Comparison of ENCODE assay signal across 10 cellular contexts in the genomic region with DNA sequence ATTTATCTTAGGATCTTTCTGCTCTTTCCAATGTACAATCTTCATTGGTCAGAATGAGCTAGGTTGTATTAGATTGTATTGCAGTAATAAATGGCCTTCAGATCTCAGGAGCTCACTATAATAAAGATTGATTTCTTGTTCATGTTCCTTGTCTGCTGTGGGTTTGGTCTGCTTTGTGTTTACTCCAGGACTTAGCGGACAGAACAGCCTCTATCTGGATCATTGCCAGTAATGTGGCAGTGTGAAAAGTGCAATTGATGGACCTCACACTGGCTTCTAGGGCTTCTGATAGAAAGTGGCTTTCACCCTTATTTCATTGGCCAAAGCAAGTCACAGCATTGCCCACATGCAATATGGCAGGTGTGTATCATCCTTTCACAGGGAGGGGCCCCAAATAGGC.
A peak's percentile ranks its signal among the peaks of the same experiment; 100 is the strongest.
DNase-seq lines count a peak whose midpoint lies in the region; ATAC-seq and TF ChIP-seq lines count a peak whose summit lies in the region.
"Had no signal": no experiment of that assay in that cellular context is flagged by ENCODE, and none has a peak within 500 bp of the region (broad histone marks: within the 10 kb centered on the region; RNA-seq: fewer than 3 reads in every experiment).

No MANE protein-coding gene starts in this region.

- no peaks in the 10 kb centered on the region for H3K27me3 ChIP-seq in CD4-positive, alpha-beta T cell (ENCODE audit: control insufficient read depth, insufficient read depth, low read length)
- no peaks in the 10 kb centered on the region for H3K27me3 ChIP-seq in H9 (ENCODE audit: insufficient read depth, low read length)
- H3K27me3 ChIP-seq in right lobe of liver: no peaks in the 10 kb centered on the region
- H3K27me3 ChIP-seq in adrenal gland: no peaks in the 10 kb centered on the region
- H3K27me3 ChIP-seq: breast epithelium, gastrocnemius medialis had no signal

- no peak overlapping the region for H4K91ac ChIP-seq in H9 (ENCODE audit: insufficient read length, low read depth, low read length)

- H2BK120ac ChIP-seq in H9 (ENCODE audit: low read depth, low read length, poor library complexity, severe bottlenecking): no peak overlapping the region

- H3K56ac ChIP-seq in H9 (ENCODE audit: insufficient read length, low read depth, low read length): no peak overlapping the region

- H3K4me1 ChIP-seq in H9 (ENCODE audit: insufficient read depth, low read length) (no peaks in the 10 kb centered on the region), right lobe of liver (peaks cover 0 to 46% (median 23%) of the 10 kb centered on the region in 4 donors), adrenal gland (replicated peaks in 1 of 2) (peaks cover 0 to 24% of the 10 kb centered on the region in 2 donors)
- H3K4me1 ChIP-seq: breast epithelium, gastrocnemius medialis had no signal

- no peak overlapping the region for H2AK5ac ChIP-seq in H9 (ENCODE audit: insufficient read length, low read length)

- H3K18ac ChIP-seq in H9 (ENCODE audit: insufficient read length, low read depth, low read length): no peak overlapping the region

- POLR2A ChIA-PET in CD4-positive, alpha-beta T cell (lab: Charles Lee): interaction anchor here (1.2 to 2.1 kb wide), 4 partner anchors 10 to 79 kb away, joined by 3 to 5 read pairs (median 4); no protein-coding TSS in a partner anchor

- H3K36me3 ChIP-seq in right lobe of liver: no peaks in the 10 kb centered on the region
- no peaks in the 10 kb centered on the region for H3K36me3 ChIP-seq in adrenal gland (replicated peaks in 1 of 2)
- H3K36me3 ChIP-seq: breast epithelium, gastrocnemius medialis had no signal

- H3K79me1 ChIP-seq in H9 (ENCODE audit: insufficient read depth, low read depth, low read length, poor library complexity, severe bottlenecking): no peaks in the 10 kb centered on the region

- H4K20me1 ChIP-seq in H9 (ENCODE audit: control insufficient read depth, insufficient read depth, insufficient read length): no peaks in the 10 kb centered on the region

- H4K5ac ChIP-seq in H9 (ENCODE audit: insufficient read length, low read depth, low read length): no peak overlapping the region

- ATAC-seq in CD4-positive, alpha-beta T cell (ENCODE audit: poor library complexity): no peak
- ATAC-seq in right lobe of liver: peak; percentile 33 to 57 (median 47)

- peaks cover 73% of the 10 kb centered on the region for H3K4me1 Mint-ChIP-seq in CD4-positive, alpha-beta T cell (ENCODE audit: low read depth)
- H3K4me1 Mint-ChIP-seq in H9 (peaks cover 19 to 20% of the 10 kb centered on the region in 2 experiments), endothelial cell (ENCODE audit: unreplicated experiment) (no peaks in the 10 kb centered on the region)

- H3K27ac Mint-ChIP-seq in CD4-positive, alpha-beta T cell: peak overlapping the region; percentile 32
- H3K27ac Mint-ChIP-seq in H9 (no peak overlapping the region), endothelial cell (ENCODE audit: unreplicated experiment) (no peak overlapping the region)

- H2BK15ac ChIP-seq in H9 (ENCODE audit: low read depth, low read length): no peak overlapping the region

- CTCF ChIA-PET in CD4-positive, alpha-beta T cell (lab: Charles Lee): interaction anchor here (1.0 kb wide), 1 partner anchor 185 kb away, joined by 3 read pairs; no protein-coding TSS in a partner anchor

- H2BK20ac ChIP-seq in H9 (ENCODE audit: low read depth, low read length, poor library complexity, severe bottlenecking): no peak overlapping the region

- H2BK12ac ChIP-seq in H9 (ENCODE audit: insufficient read length, low read depth, low read length): no peak overlapping the region

- no peak for DNase-seq in CD4-positive, alpha-beta T cell
- no peak for DNase-seq in H9
- DNase-seq in right lobe of liver: no peak
- DNase-seq in endothelial cell (ENCODE audit: low spot score): no peak
- no peak for DNase-seq in OCI-M1 (lab: John Stamatoyannopoulos, UW)
- DNase-seq in adrenal gland: no peak
- no peak for DNase-seq in cerebellum (ENCODE audit: low spot score)
- DNase-seq: gastrocnemius medialis had no signal

- peaks cover 1% of the 10 kb centered on the region for H3K36me3 Mint-ChIP-seq in CD4-positive, alpha-beta T cell (ENCODE audit: low read depth)
- H3K36me3 Mint-ChIP-seq in H9 (ENCODE audit: insufficient read depth in 1 of 3, low read depth in 3 of 3) (no peaks in the 10 kb centered on the region), endothelial cell (ENCODE audit: low read depth, unreplicated experiment) (no peaks in the 10 kb centered on the region)

- H3K27me3 Mint-ChIP-seq in CD4-positive, alpha-beta T cell: no peaks in the 10 kb centered on the region
- H3K27me3 Mint-ChIP-seq in H9 (ENCODE audit: low read depth) (no peaks in the 10 kb centered on the region), endothelial cell (ENCODE audit: unreplicated experiment) (no peaks in the 10 kb centered on the region)

- TF ChIP-seq POLR2A in right lobe of liver (IDR thresholded peaks at IDR 0.05) (no peak), adrenal gland (IDR thresholded peaks at IDR 0.05) (no peak)

- H3K23ac ChIP-seq in H9 (ENCODE audit: insufficient read length, low read depth, low read length): no peak overlapping the region

- H2BK5ac ChIP-seq in H9 (ENCODE audit: insufficient read length, low read length): no peak overlapping the region

- no peak for TF ChIP-seq CTCF in CD4-positive, alpha-beta T cell (IDR thresholded peaks at IDR 0.05)
- TF ChIP-seq CTCF in H9 (conservative IDR thresholded peaks at IDR 0.05) (no peak), WI38 (IDR thresholded peaks at IDR 0.05; ENCODE audit: low read depth, low read length) (no peak), right lobe of liver (IDR thresholded peaks at IDR 0.05) (no peak), endothelial cell (IDR thresholded peaks at IDR 0.05; ENCODE audit: unreplicated experiment) (no peak), adrenal gland (IDR thresholded peaks at IDR 0.05) (no peak)

- no peak overlapping the region for H3K4ac ChIP-seq in H9 (ENCODE audit: low read depth, low read length)

- no peaks in the 10 kb centered on the region for H3K79me2 ChIP-seq in H9 (ENCODE audit: insufficient read depth, low read length)

- no CpG with 5 or more reads among the region's 1 CpG for WGBS in H9 (ENCODE audit: extremely low coverage, insufficient read length, low lambda C conversion rate)
- WGBS in right lobe of liver (ENCODE audit: insufficient coverage, low coverage, low lambda C conversion rate, missing lambda C conversion rate): 0% methylated on average over 1 of the region's 1 CpG
- 62 to 80% (median 75%) methylated on average over 1 of the region's 1 CpG for WGBS in adrenal gland, 4 donors

- no peak overlapping the region for H3T11ph ChIP-seq in H9 (ENCODE audit: low read length)

- no peak overlapping the region for H3K4me3 Mint-ChIP-seq in CD4-positive, alpha-beta T cell
- H3K4me3 Mint-ChIP-seq in H9: no peak overlapping the region
- no peak overlapping the region for H3K4me3 Mint-ChIP-seq in endothelial cell (ENCODE audit: unreplicated experiment)

- H3K14ac ChIP-seq in H9 (ENCODE audit: insufficient read depth, low read length): no peak overlapping the region

- H3K9ac ChIP-seq in H9 (ENCODE audit: extremely low read depth, insufficient read length, low read length): no peak overlapping the region

- intact Hi-C loops in CD4-positive, alpha-beta T cell (cut with DNase I, micrococcal nuclease): no loop called here
- intact Hi-C loops in right lobe of liver (cut with DNase I) (no loop called here), adrenal gland (cut with DNase I) (no loop called here)

- no peaks in the 10 kb centered on the region for H3K9me3 Mint-ChIP-seq in CD4-positive, alpha-beta T cell
- H3K9me3 Mint-ChIP-seq in H9 (no peaks in the 10 kb centered on the region; a peak in 1 of 5 replicates), endothelial cell (ENCODE audit: unreplicated experiment) (no peaks in the 10 kb centered on the region)

- H3K4me3 ChIP-seq in WI38 (ENCODE audit: low read depth, low read length): peak overlapping the region; percentile 32
- peak overlapping the region in 2 of 3 donors; percentile 15 to 31 for H3K4me3 ChIP-seq in right lobe of liver
- H3K4me3 ChIP-seq in adrenal gland: no peak overlapping the region
- H3K4me3 ChIP-seq: breast epithelium, gastrocnemius medialis had no signal

- no peaks in the 10 kb centered on the region for H3K9me3 ChIP-seq in CD4-positive, alpha-beta T cell (ENCODE audit: control insufficient read depth, low read length)
- H3K9me3 ChIP-seq in H9 (ENCODE audit: control insufficient read depth, low read depth, low read length) (no peaks in the 10 kb centered on the region), right lobe of liver (no peaks in the 10 kb centered on the region), adrenal gland (replicated peaks in 1 of 3) (no peaks in the 10 kb centered on the region)
- H3K9me3 ChIP-seq: breast epithelium, gastrocnemius medialis had no signal

- no peak overlapping the region for H3K27ac ChIP-seq in CD4-positive, alpha-beta T cell (ENCODE audit: low read depth, low read length)
- H3K27ac ChIP-seq in H9 (ENCODE audit: insufficient read length, low read depth, low read length): no peak overlapping the region
- peak overlapping the region; percentile 61 to 79 (median 74) for H3K27ac ChIP-seq in right lobe of liver
- H3K27ac ChIP-seq in adrenal gland: no peak overlapping the region
- H3K27ac ChIP-seq: gastrocnemius medialis had no signal

- H2AFZ ChIP-seq in H9 (ENCODE audit: low read length): no peak overlapping the region

- H3K23me2 ChIP-seq in H9 (ENCODE audit: insufficient read length, low read depth, low read length, poor library complexity, severe bottlenecking): no peaks in the 10 kb centered on the region

- no peak overlapping the region for H3K4me2 ChIP-seq in H9 (ENCODE audit: insufficient read depth, insufficient read length, low read length)

- peak overlapping the region; percentile 43 for H4K8ac ChIP-seq in H9 (replicated peaks; ENCODE audit: insufficient read length, low read depth, low read length)

Comparison
In these comparisons a context has a peak if more than half of its experiments do, and no peak if none do; other contexts are left out.
1. H3K27ac ChIP-seq: peak in right lobe of liver (3 of 3); none in CD4-positive, alpha-beta T cell (single experiment), H9 (single experiment) and adrenal gland (0 of 5).
2. H3K4me3 ChIP-seq: peak in WI38 (single experiment) and right lobe of liver (2 of 3); none in adrenal gland (0 of 4).